In the genomic region with DNA sequence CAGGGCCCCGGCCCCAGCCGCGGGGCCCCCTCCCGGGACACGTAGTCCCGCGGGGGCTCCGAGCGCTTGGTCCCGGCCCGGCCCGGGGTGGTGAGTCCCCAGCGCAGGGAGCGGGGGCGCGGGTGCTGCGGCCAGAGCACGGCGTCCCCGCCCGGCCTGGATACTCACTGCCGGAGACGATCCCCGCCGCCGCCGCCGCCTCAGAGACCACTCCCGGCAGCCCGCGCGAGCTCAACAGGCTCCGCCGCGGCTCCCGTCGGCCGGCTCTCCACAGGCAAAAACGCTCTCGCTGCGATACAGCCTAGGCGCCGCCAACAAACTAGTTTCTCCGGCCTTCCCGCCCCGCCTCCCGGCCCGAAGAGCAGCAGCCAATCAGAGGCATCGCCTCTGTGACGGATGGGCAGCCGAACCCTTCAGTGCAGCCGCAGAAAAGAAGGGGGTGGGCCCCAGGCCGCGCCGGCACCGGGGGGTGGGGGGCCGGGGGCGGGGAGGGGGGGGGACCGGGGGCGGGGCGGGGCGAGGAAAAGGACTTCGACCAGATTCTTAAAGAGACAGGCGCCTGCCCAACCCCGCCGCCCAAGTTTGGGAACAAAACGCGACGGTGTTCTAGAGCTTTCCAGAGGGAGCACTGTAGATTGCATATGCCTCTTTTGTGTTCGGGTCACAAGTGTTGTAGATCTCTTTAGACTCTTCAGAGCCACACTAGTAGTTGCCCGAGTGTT, we compare ENCODE assay signal across 8 cellular contexts. TPM values are rescaled to one million over a fixed set of nuclear protein-coding genes. Genes with fewer than 3 reads are reported as not detected.
A peak's percentile ranks its signal among the peaks of the same experiment; 100 is the strongest.
DNase-seq lines count a peak whose midpoint lies in the region; ATAC-seq and TF ChIP-seq lines count a peak whose summit lies in the region.

A gene with protein sequence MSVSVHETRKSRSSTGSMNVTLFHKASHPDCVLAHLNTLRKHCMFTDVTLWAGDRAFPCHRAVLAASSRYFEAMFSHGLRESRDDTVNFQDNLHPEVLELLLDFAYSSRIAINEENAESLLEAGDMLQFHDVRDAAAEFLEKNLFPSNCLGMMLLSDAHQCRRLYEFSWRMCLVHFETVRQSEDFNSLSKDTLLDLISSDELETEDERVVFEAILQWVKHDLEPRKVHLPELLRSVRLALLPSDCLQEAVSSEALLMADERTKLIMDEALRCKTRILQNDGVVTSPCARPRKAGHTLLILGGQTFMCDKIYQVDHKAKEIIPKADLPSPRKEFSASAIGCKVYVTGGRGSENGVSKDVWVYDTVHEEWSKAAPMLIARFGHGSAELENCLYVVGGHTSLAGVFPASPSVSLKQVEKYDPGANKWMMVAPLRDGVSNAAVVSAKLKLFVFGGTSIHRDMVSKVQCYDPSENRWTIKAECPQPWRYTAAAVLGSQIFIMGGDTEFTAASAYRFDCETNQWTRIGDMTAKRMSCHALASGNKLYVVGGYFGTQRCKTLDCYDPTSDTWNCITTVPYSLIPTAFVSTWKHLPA (minus strand): TSS at position 328 of the 722 bp plus-strand sequence. CDS start 25,115 bp downstream, outside the sequence.

- intact Hi-C loops in left lung (cut with DNase I) = no loop called here

- DNase-seq in NCI-H526 (lab: John Stamatoyannopoulos, UW) (peak; percentile 92 to 97), dedifferentiated amniotic fluid mesenchymal stem cell (ENCODE audit: extremely low spot score) (peak; percentile 92), left lung (peak; percentile 96 to 97)
- peak; percentile 95 for DNase-seq in activated CD4-positive, alpha-beta T cell treated with anti-CD3 and anti-CD28 coated beads, Interleukin-2, amount 10 ng/mL, durations not matched to agents 7 days and 5 days
- DNase-seq in stimulated activated CD4-positive, alpha-beta T cell treated with anti-CD3 and anti-CD28 coated beads, Interleukin-2, amount 100 ng/mL, for 4 hours (ENCODE audit: low read depth) = peak; percentile 88

- peak within 1 kb of the TSS; percentile 97 for H3K4me2 ChIP-seq in BLaER1

- peaks cover 3% of the 10 kb centered on the region for H3K36me3 Mint-ChIP-seq in activated CD4-positive, alpha-beta T cell treated with anti-CD3 and anti-CD28 coated beads, Interleukin-2, amount 10 ng/mL, durations not matched to agents 7 days and 5 days (ENCODE audit: low read depth)

- H3K4me3 ChIP-seq in BLaER1 (peak within 1 kb of the TSS; percentile 96), left lung (peak within 1 kb of the TSS; percentile 64 to 92)

- H3K9me3 Mint-ChIP-seq in activated CD4-positive, alpha-beta T cell treated with anti-CD3 and anti-CD28 coated beads, Interleukin-2, amount 10 ng/mL, durations not matched to agents 7 days and 5 days = no peaks in the 10 kb centered on the region

- H3K27me3 ChIP-seq in BLaER1 = no peaks in the 10 kb centered on the region
- peaks cover 0 to 16% of the 10 kb centered on the region in 2 donors for H3K27me3 ChIP-seq in left lung

- 0 out of 2 replicates have a peak, but pooled peaks cover 10% of the 10 kb centered on the region for H3K36me3 ChIP-seq in BLaER1
- no peaks in the 10 kb centered on the region for H3K36me3 ChIP-seq in left lung

- peak within 1 kb of the TSS; percentile 87 for H3K4me3 Mint-ChIP-seq in activated CD4-positive, alpha-beta T cell treated with anti-CD3 and anti-CD28 coated beads, Interleukin-2, amount 10 ng/mL, durations not matched to agents 7 days and 5 days

- CTCF ChIA-PET in activated CD4-positive, alpha-beta T cell treated with anti-CD3 and anti-CD28 coated beads, Interleukin-2, amount 10 ng/mL, durations not matched to agents 7 days and 5 days (lab: Charles Lee) = interaction anchor here (1.3 kb wide), 1 partner anchor 8 kb away, joined by 4 read pairs; no protein-coding TSS in a partner anchor

- peak within 1 kb of the TSS; percentile 89 for H3K9ac ChIP-seq in BLaER1

- H3K9me3 ChIP-seq in BLaER1 = 0 out of 2 replicates have a peak, but pooled peaks cover 5% of the 10 kb centered on the region
- no peaks in the 10 kb centered on the region for H3K9me3 ChIP-seq in left lung

- H4K20me1 ChIP-seq in BLaER1 = peaks cover 31% of the 10 kb centered on the region

- peak within 1 kb of the TSS; percentile 93 for H3K27ac Mint-ChIP-seq in activated CD4-positive, alpha-beta T cell treated with anti-CD3 and anti-CD28 coated beads, Interleukin-2, amount 10 ng/mL, durations not matched to agents 7 days and 5 days

- peak within 1 kb of the TSS; percentile 93 for H3K27ac ChIP-seq in BLaER1
- H3K27ac ChIP-seq in left lung = peak within 1 kb of the TSS; percentile 74 to 85

- ATAC-seq in GM19328 (IDR thresholded peaks at IDR 0.05; ENCODE audit: unreplicated experiment) = peak; percentile 98
- ATAC-seq in HG03469 (IDR thresholded peaks at IDR 0.05; ENCODE audit: unreplicated experiment) = peak; percentile 99
- peak; percentile 98 for ATAC-seq in left lung

- H3K4me1 Mint-ChIP-seq in activated CD4-positive, alpha-beta T cell treated with anti-CD3 and anti-CD28 coated beads, Interleukin-2, amount 10 ng/mL, durations not matched to agents 7 days and 5 days = peaks cover 35% of the 10 kb centered on the region

- H3K4me1 ChIP-seq in BLaER1 = peaks cover 26% of the 10 kb centered on the region
- peaks cover 0 to 30% of the 10 kb centered on the region in 2 donors for H3K4me1 ChIP-seq in left lung

- TF ChIP-seq CTCF in left lung (IDR thresholded peaks at IDR 0.05) = no peak

- H3K27me3 Mint-ChIP-seq in activated CD4-positive, alpha-beta T cell treated with anti-CD3 and anti-CD28 coated beads, Interleukin-2, amount 10 ng/mL, durations not matched to agents 7 days and 5 days = peaks cover 2% of the 10 kb centered on the region

- POLR2A ChIA-PET in activated CD4-positive, alpha-beta T cell treated with anti-CD3 and anti-CD28 coated beads, Interleukin-2, amount 10 ng/mL, durations not matched to agents 7 days and 5 days (lab: Charles Lee) = no interaction called here

RNA-seq across cellular contexts. Expression of the gene that starts here (rescaled TPM):
- total RNA-seq in activated CD4-positive, alpha-beta T cell treated with anti-CD3 and anti-CD28 coated beads, Interleukin-2, amount 10 ng/mL, durations not matched to agents 7 days and 5 days = 1 to 10 TPM; 7.4 to 8.0 TPM
- total RNA-seq in left lung = 1 to 10 TPM; 4.4 to 4.6 TPM

Comparison
In these comparisons a context has a peak if more than half of its experiments do, and no peak if none do; other contexts are left out.
1. Peak in every context shown above with its lines: DNase-seq, ATAC-seq, H3K4me3 ChIP-seq and H3K27ac ChIP-seq.